Comparison of ENCODE assay signal across 9 cellular contexts in genomic region chr22:49838771-49839717, GRCh38.
DNase-seq lines count a peak whose midpoint lies in the region; ATAC-seq and TF ChIP-seq lines count a peak whose summit lies in the region.
"Had no signal": no experiment of that assay in that cellular context is flagged by ENCODE, and none has a peak within 500 bp of the region (broad histone marks: within the 10 kb centered on the region; RNA-seq: fewer than 3 reads in every experiment).

No MANE protein-coding gene starts in this region.

- peak; percentile 52 for DNase-seq in UCSD-AML1 (lab: John Stamatoyannopoulos, UW; ENCODE audit: unreplicated experiment)
- peak; percentile 19 for DNase-seq in astrocyte of the spinal cord (ENCODE audit: low read depth, low spot score)
- DNase-seq in stimulated activated CD4-positive, alpha-beta T cell treated with anti-CD3 and anti-CD28 coated beads, Interleukin-1b, Interleukin-23, amount 100 ng/mL, for 1 hour (ENCODE audit: low read depth in 2 of 2), result peak; percentile 52 to 71
- DNase-seq in NCI-H345 treated with DMSO at 0.1 percent for 48 hours (lab: John Stamatoyannopoulos, UW; ENCODE audit: unreplicated experiment), result no peak
- DNase-seq in midbrain (lab: John Stamatoyannopoulos, UW), result no peak
- no peak for DNase-seq in OCI-M2 (lab: John Stamatoyannopoulos, UW; ENCODE audit: unreplicated experiment)

- TF ChIP-seq CTCF in astrocyte of the spinal cord (IDR thresholded peaks at IDR 0.05; ENCODE audit: low read depth, low read length), result no peak

- H3K4me3 ChIP-seq in GM08714 (ENCODE audit: low read length) (peak overlapping the region; percentile 43; the same call in 1 of the 2 replicates), astrocyte of the spinal cord (ENCODE audit: low read depth, low read length) (no peak overlapping the region)
- H3K4me3 ChIP-seq: cardiac muscle cell had no signal

- ATAC-seq in HG02678 (IDR thresholded peaks at IDR 0.05; ENCODE audit: unreplicated experiment), result no peak

- in situ Hi-C loops in astrocyte of the spinal cord (cut with HindIII; ENCODE audit: low sequenced_read_pairs), result no loop called here

Comparison
In these comparisons a context has a peak if more than half of its experiments do, and no peak if none do; other contexts are left out.
1. DNase-seq: peak in UCSD-AML1 (single experiment), astrocyte of the spinal cord (single experiment) and stimulated activated CD4-positive, alpha-beta T cell treated with anti-CD3 and anti-CD28 coated beads, Interleukin-1b, Interleukin-23, amount 100 ng/mL, for 1 hour (2 of 2); none in NCI-H345 treated with DMSO at 0.1 percent for 48 hours (single experiment), midbrain (single experiment) and OCI-M2 (single experiment).